ENCODE assay signal across 9 cellular contexts in genomic region chr5:157582731-157583580, GRCh38. TPM values are rescaled to one million over a fixed set of nuclear protein-coding genes. Genes with fewer than 3 reads are reported as not detected.
DNase-seq lines count a peak whose midpoint lies in the region; ATAC-seq lines count a peak whose summit lies in the region.
"Had no signal": no experiment of that assay in that cellular context is flagged by ENCODE, and none has a peak within 500 bp of the region (broad histone marks: within the 10 kb centered on the region; RNA-seq: fewer than 3 reads in every experiment).

No MANE protein-coding gene starts in this region.

- no peak for DNase-seq in Right ventricle myocardium superior
- DNase-seq in cardiac septum (ENCODE audit: low spot score), result no peak
- DNase-seq in activated naive CD4-positive, alpha-beta T cell treated with anti-CD3 and anti-CD28 coated beads, Interleukin-2, amount 50 U/mL, for 72 hours (ENCODE audit: low spot score in 2 of 2), result peak in 1 of 2 donors; percentile 22
- DNase-seq in stimulated activated CD4-positive, alpha-beta T cell treated with anti-CD3 and anti-CD28 coated beads, Interleukin-4, amount 100 ng/mL, for 24 hours, result no peak
- no peak for DNase-seq in NCI-H1048 (lab: John Stamatoyannopoulos, UW)
- no peak for DNase-seq in NK-92 (lab: John Stamatoyannopoulos, UW; ENCODE audit: unreplicated experiment)
- DNase-seq: SJCRH30 had no signal

- peak; percentile 93 for ATAC-seq in Right ventricle myocardium superior (ENCODE audit: poor library complexity)
- peak; percentile 60 for ATAC-seq in HG03095 (IDR thresholded peaks at IDR 0.05; ENCODE audit: unreplicated experiment)
- ATAC-seq in activated naive CD4-positive, alpha-beta T cell treated with anti-CD3 and anti-CD28 coated beads, Interleukin-2, amount 50 U/mL, for 72 hours, result peak; percentile 78 to 94
- ATAC-seq in HG02571 (IDR thresholded peaks at IDR 0.05; ENCODE audit: unreplicated experiment), result no peak

- peaks cover 0 to 11% of the 10 kb centered on the region in 2 donors for H3K36me3 Mint-ChIP-seq in activated naive CD4-positive, alpha-beta T cell treated with anti-CD3 and anti-CD28 coated beads, Interleukin-2, amount 50 U/mL, for 72 hours

- intact Hi-C loops in Right ventricle myocardium superior (cut with DNase I) (no loop called here), cardiac septum (cut with DNase I) (loop anchor here (10.0 kb wide), 1 partner anchor 132 kb away; no protein-coding TSS in a partner anchor)

- H3K9me3 Mint-ChIP-seq in activated naive CD4-positive, alpha-beta T cell treated with anti-CD3 and anti-CD28 coated beads, Interleukin-2, amount 50 U/mL, for 72 hours, result peaks cover 4 to 16% of the 10 kb centered on the region in 2 donors

- H3K27ac Mint-ChIP-seq in activated naive CD4-positive, alpha-beta T cell treated with anti-CD3 and anti-CD28 coated beads, Interleukin-2, amount 50 U/mL, for 72 hours, result peak overlapping the region in 1 of 2 donors; percentile 19

RNA-seq across cellular contexts. Expression of gene ADAM19, which starts 7.4 kb away (rescaled TPM):
- total RNA-seq in Right ventricle myocardium superior, result 8.4 TPM
- total RNA-seq in cardiac septum, result 97.1 TPM
- total RNA-seq in activated naive CD4-positive, alpha-beta T cell treated with anti-CD3 and anti-CD28 coated beads, Interleukin-2, amount 50 U/mL, for 72 hours, result 10 to 100 TPM in 1 of 2 donors, 1 to 10 TPM in 1; 9.5 to 85.9 TPM
